ENCODE assay signal across 8 cellular contexts in genomic region chr6:26195376-26195923, GRCh38.
DNase-seq lines count a peak whose midpoint lies in the region; ATAC-seq and TF ChIP-seq lines count a peak whose summit lies in the region.

No MANE protein-coding gene starts in this region.

- H3K4me3 ChIP-seq in PC-9 (peak overlapping the region; percentile 77), esophagus squamous epithelium (peak overlapping the region; percentile 44 to 73 (median 64)), muscle layer of colon (ENCODE audit: low read depth in 1 of 2, low read length in 2 of 2) (peak overlapping the region; percentile 38 to 84), stomach (peak overlapping the region; percentile 47 to 64 (median 58))

- no peaks in the 10 kb centered on the region for H4K20me1 ChIP-seq in PC-9 (ENCODE audit: insufficient read depth)

- WGBS in esophagus squamous epithelium, 2 donors = 0% methylated on average over 23 of the region's 23 CpGs
- 1 to 6% (median 2%) methylated on average over 23 of the region's 23 CpGs for WGBS in stomach, 5 donors

- no peak overlapping the region for H2AFZ ChIP-seq in PC-9

- peak overlapping the region; percentile 94 for H3K4me2 ChIP-seq in PC-9

- DNase-seq in PC-9 (peak; percentile 66 to 67), esophagus squamous epithelium (lab: John Stamatoyannopoulos, UW) (no peak), stomach (peak; percentile 91), KG1 (lab: John Stamatoyannopoulos, UW) (no peak)
- DNase-seq in activated T-helper 1 cell treated with anti-CD3 and anti-CD28 coated beads, Interleukin-2, amount 50 U/mL, for 16 hours (ENCODE audit: low read depth in 1 of 2, low spot score in 1 of 2) = peak; percentile 58 to 72

- H3F3A ChIP-seq in PC-9 (ENCODE audit: insufficient read depth, low read depth) = peaks cover 34% of the 10 kb centered on the region

- TF ChIP-seq CTCF in PC-9 (conservative IDR thresholded peaks at IDR 0.05) (no peak), esophagus squamous epithelium (IDR thresholded peaks at IDR 0.05) (no peak), stomach (IDR thresholded peaks at IDR 0.05) (no peak)

- no TSS peak for BruUV-seq in PC-9 (replicated peaks; lab: Mats Ljungman, UMichigan)

- H3K9me3 ChIP-seq in PC-9 (ENCODE audit: insufficient read depth, low read depth) (no peaks in the 10 kb centered on the region), esophagus squamous epithelium (no peaks in the 10 kb centered on the region), muscle layer of colon (ENCODE audit: low read length) (no peaks in the 10 kb centered on the region), stomach (no peaks in the 10 kb centered on the region)

- TF ChIP-seq POLR2A in GM10847 (IDR thresholded peaks at IDR 0.05; ENCODE audit: extremely low read depth, insufficient read length) = peak; percentile 57
- peak in 2 of 4 donors; percentile 43 to 70 for TF ChIP-seq POLR2A in esophagus squamous epithelium (IDR thresholded peaks at IDR 0.05)
- no peak for TF ChIP-seq POLR2A in stomach (IDR thresholded peaks at IDR 0.05)

- POLR2A ChIA-PET in PC-9 (lab: Charles Lee; ENCODE audit: unreplicated experiment) = interaction anchor here (0.5 to 1.0 kb wide), 11 partner anchors 11 to 937 kb away, joined by 3 to 11 read pairs (median 5); a partner anchor contains a TSS

- H3K9me2 ChIP-seq in PC-9 (ENCODE audit: insufficient read depth) = no peaks in the 10 kb centered on the region

- H3K79me2 ChIP-seq in PC-9 (ENCODE audit: low read depth) = peaks cover 28% of the 10 kb centered on the region

- CTCF ChIA-PET in PC-9 (lab: Charles Lee) = no interaction called here

- ATAC-seq in HG03280 (IDR thresholded peaks at IDR 0.05; ENCODE audit: unreplicated experiment) = peak; percentile 30

- 0 out of 2 replicates have a peak, but pooled peaks cover 4% of the 10 kb centered on the region for H3K36me3 ChIP-seq in PC-9 (ENCODE audit: low read depth)
- H3K36me3 ChIP-seq in esophagus squamous epithelium = no peaks in the 10 kb centered on the region
- no peaks in the 10 kb centered on the region for H3K36me3 ChIP-seq in muscle layer of colon (ENCODE audit: insufficient read depth, low read length)
- no peaks in the 10 kb centered on the region for H3K36me3 ChIP-seq in stomach

- H3K9ac ChIP-seq in muscle layer of colon (ENCODE audit: low read length) = peak overlapping the region; percentile 47

- peak overlapping the region; percentile 63; the same call in 1 of the 2 replicates for H3K27ac ChIP-seq in PC-9
- H3K27ac ChIP-seq in esophagus squamous epithelium = peak overlapping the region; percentile 94 to 98 (median 96)
- H3K27ac ChIP-seq in muscle layer of colon (ENCODE audit: low read depth, low read length) = peak overlapping the region; percentile 87
- peak overlapping the region; percentile 87 to 97 (median 91) for H3K27ac ChIP-seq in stomach

- no peak for TF ChIP-seq EP300 in stomach (IDR thresholded peaks at IDR 0.05)

- H3K27me3 ChIP-seq in PC-9 (ENCODE audit: insufficient read depth, low read depth) (no peaks in the 10 kb centered on the region), esophagus squamous epithelium (peaks cover 0 to 34% (median 0%) of the 10 kb centered on the region in 4 donors), muscle layer of colon (ENCODE audit: control insufficient read depth in 1 of 2, insufficient read depth in 2 of 2, low read length in 2 of 2) (no peaks in the 10 kb centered on the region), stomach (peaks cover 0 to 78% (median 27%) of the 10 kb centered on the region in 3 donors)

- intact Hi-C loops in PC-9 (cut with micrococcal nuclease; ENCODE audit: unreplicated experiment) (loop anchor here (5.0 to 10.0 kb wide), 3 partner anchors 131 to 937 kb away; partner anchors contain the start of gene ABT1), esophagus squamous epithelium (cut with DNase I) (loop anchor here (10.0 kb wide), 1 partner anchor 71 kb away; a partner anchor contains a TSS), stomach (cut with DNase I; ENCODE audit: low total_unique reads) (no loop called here)

- peaks cover 3% of the 10 kb centered on the region; the same call in 1 of the 2 replicates for H3K4me1 ChIP-seq in PC-9 (replicated peaks; ENCODE audit: insufficient read depth)
- H3K4me1 ChIP-seq in esophagus squamous epithelium = peaks cover 5 to 51% (median 8%) of the 10 kb centered on the region in 3 donors
- peaks cover 17% of the 10 kb centered on the region for H3K4me1 ChIP-seq in muscle layer of colon (ENCODE audit: insufficient read depth, low read length)
- peaks cover 0 to 48% (median 17%) of the 10 kb centered on the region in 4 donors for H3K4me1 ChIP-seq in stomach

Comparison
In these comparisons a context has a peak if more than half of its experiments do, and no peak if none do; other contexts are left out.
1. DNase-seq: peak in PC-9 (2 of 2), activated T-helper 1 cell treated with anti-CD3 and anti-CD28 coated beads, Interleukin-2, amount 50 U/mL, for 16 hours (2 of 2) and stomach (single experiment); none in esophagus squamous epithelium (single experiment) and KG1 (single experiment).
2. Peak in every context shown above with its lines, with median percentiles within 50 percentile points of each other: H3K27ac ChIP-seq and H3K4me3 ChIP-seq.